ENCODE assay signal across 1 cellular context in the genomic region with DNA sequence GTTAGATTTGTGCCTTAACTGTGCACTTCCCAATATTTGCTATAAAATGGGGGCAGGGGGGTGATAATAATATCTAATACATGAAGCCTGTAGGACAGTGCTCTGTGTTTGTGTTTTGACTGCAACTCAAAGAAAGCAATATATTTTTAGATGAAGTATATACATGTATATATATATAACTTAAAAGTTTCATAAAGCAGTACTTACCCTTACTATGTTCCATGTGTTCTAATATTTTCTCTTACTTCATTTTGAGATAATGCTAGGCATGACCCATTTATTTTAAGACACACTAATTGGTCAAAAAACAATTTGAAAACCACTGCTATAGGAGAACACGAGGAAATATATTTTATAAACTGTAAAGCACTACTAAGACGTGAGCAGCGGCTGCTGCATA.
TF ChIP-seq lines count a peak whose summit lies in the region.

No MANE protein-coding gene starts in this region.

TF ChIP-seq in liver, 16 proteins besides CTCF, POLR2A, EP300 and RAD21 (continued from another document):
- no peak for TF ChIP-seq GABPA (IDR thresholded peaks at IDR 0.05 in 1 of 2, conservative IDR thresholded peaks at IDR 0.05 in 1 of 2)
- TF ChIP-seq, protein P1, sequence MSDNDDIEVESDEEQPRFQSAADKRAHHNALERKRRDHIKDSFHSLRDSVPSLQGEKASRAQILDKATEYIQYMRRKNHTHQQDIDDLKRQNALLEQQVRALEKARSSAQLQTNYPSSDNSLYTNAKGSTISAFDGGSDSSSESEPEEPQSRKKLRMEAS (IDR thresholded peaks at IDR 0.05), result no peak
